In genomic region chr13:114151565-114152284, GRCh38 we compare ENCODE assay signal across 9 cellular contexts. TPM values are rescaled to one million over a fixed set of nuclear protein-coding genes. Genes with fewer than 3 reads are reported as not detected.
DNase-seq lines count a peak whose midpoint lies in the region; ATAC-seq and TF ChIP-seq lines count a peak whose summit lies in the region.
"Had no signal": no experiment of that assay in that cellular context is flagged by ENCODE, and none has a peak within 500 bp of the region (broad histone marks: within the 10 kb centered on the region; RNA-seq: fewer than 3 reads in every experiment).

No MANE protein-coding gene starts in this region.

- H3K4me1 ChIP-seq in cardiac muscle cell (ENCODE audit: low read depth), result no peaks in the 10 kb centered on the region
- peaks cover 10% of the 10 kb centered on the region for H3K4me1 ChIP-seq in upper lobe of right lung

- ATAC-seq in activated CD8-positive, alpha-beta memory T cell treated with anti-CD3 and anti-CD28 coated beads, Interleukin-2, amount 10 ng/mL, durations not matched to agents 7 days and 5 days, result no peak
- peak; percentile 59 for ATAC-seq in activated CD4-positive, alpha-beta T cell treated with anti-CD3 and anti-CD28 coated beads for 36 hours
- ATAC-seq in upper lobe of right lung (peak; percentile 85), HG02970 (IDR thresholded peaks at IDR 0.05; ENCODE audit: low FRiP score, unreplicated experiment) (no peak), HG03135 (IDR thresholded peaks at IDR 0.05; ENCODE audit: unreplicated experiment) (no peak)

- H3K27me3 Mint-ChIP-seq in activated CD8-positive, alpha-beta memory T cell treated with anti-CD3 and anti-CD28 coated beads, Interleukin-2, amount 10 ng/mL, durations not matched to agents 7 days and 5 days, result peaks cover 55% of the 10 kb centered on the region
- no peaks in the 10 kb centered on the region for H3K27me3 Mint-ChIP-seq in activated CD4-positive, alpha-beta T cell treated with anti-CD3 and anti-CD28 coated beads for 36 hours
- peaks cover 3% of the 10 kb centered on the region for H3K27me3 Mint-ChIP-seq in chondrocyte (ENCODE audit: low read depth)

- peaks cover 6% of the 10 kb centered on the region for H3K36me3 Mint-ChIP-seq in activated CD8-positive, alpha-beta memory T cell treated with anti-CD3 and anti-CD28 coated beads, Interleukin-2, amount 10 ng/mL, durations not matched to agents 7 days and 5 days
- H3K36me3 Mint-ChIP-seq in activated CD4-positive, alpha-beta T cell treated with anti-CD3 and anti-CD28 coated beads for 36 hours (ENCODE audit: low read depth), result no peaks in the 10 kb centered on the region
- H3K36me3 Mint-ChIP-seq in chondrocyte (ENCODE audit: low read depth), result no peaks in the 10 kb centered on the region

- peak; percentile 65 for DNase-seq in activated CD8-positive, alpha-beta memory T cell treated with anti-CD3 and anti-CD28 coated beads, Interleukin-2, amount 50 U/mL, for 4 hours
- DNase-seq in activated CD8-positive, alpha-beta memory T cell treated with anti-CD3 and anti-CD28 coated beads, Interleukin-2, amount 10 ng/mL, durations not matched to agents 7 days and 5 days, result no peak
- peak; percentile 87 for DNase-seq in activated CD4-positive, alpha-beta T cell treated with anti-CD3 and anti-CD28 coated beads for 36 hours
- DNase-seq in cardiac muscle cell (ENCODE audit: low read depth in 1 of 2, low spot score in 1 of 2), result peak; percentile 32 to 63
- peak; percentile 87 for DNase-seq in upper lobe of right lung
- DNase-seq in chondrocyte (ENCODE audit: low spot score), result no peak

- H3K4me3 Mint-ChIP-seq in activated CD8-positive, alpha-beta memory T cell treated with anti-CD3 and anti-CD28 coated beads, Interleukin-2, amount 10 ng/mL, durations not matched to agents 7 days and 5 days, result no peak overlapping the region
- H3K4me3 Mint-ChIP-seq in activated CD4-positive, alpha-beta T cell treated with anti-CD3 and anti-CD28 coated beads for 36 hours, result peak overlapping the region; percentile 32
- no peak overlapping the region for H3K4me3 Mint-ChIP-seq in chondrocyte (ENCODE audit: unreplicated experiment)

- peak; percentile 21 for TF ChIP-seq CTCF in cardiac muscle cell (IDR thresholded peaks at IDR 0.05; ENCODE audit: low read depth, low read length)
- peak; percentile 12 for TF ChIP-seq CTCF in upper lobe of right lung (IDR thresholded peaks at IDR 0.05)
- no peak for TF ChIP-seq CTCF in chondrocyte (IDR thresholded peaks at IDR 0.05)

- H3K27ac ChIP-seq in cardiac muscle cell, result no peak overlapping the region
- peak overlapping the region; percentile 17 for H3K27ac ChIP-seq in upper lobe of right lung
- H3K27ac ChIP-seq: VCaP had no signal

- intact Hi-C loops in activated CD4-positive, alpha-beta T cell treated with anti-CD3 and anti-CD28 coated beads for 36 hours (cut with DNase I, micrococcal nuclease), result no loop called here
- intact Hi-C loops in upper lobe of right lung (cut with DNase I), result no loop called here

- H3K27ac Mint-ChIP-seq in activated CD8-positive, alpha-beta memory T cell treated with anti-CD3 and anti-CD28 coated beads, Interleukin-2, amount 10 ng/mL, durations not matched to agents 7 days and 5 days, result no peak overlapping the region
- H3K27ac Mint-ChIP-seq in activated CD4-positive, alpha-beta T cell treated with anti-CD3 and anti-CD28 coated beads for 36 hours, result peak overlapping the region; percentile 79
- H3K27ac Mint-ChIP-seq in chondrocyte (ENCODE audit: unreplicated experiment), result no peak overlapping the region

- H3K36me3 ChIP-seq in cardiac muscle cell (no peaks in the 10 kb centered on the region), upper lobe of right lung (no peaks in the 10 kb centered on the region)

- H3K9me3 Mint-ChIP-seq in activated CD8-positive, alpha-beta memory T cell treated with anti-CD3 and anti-CD28 coated beads, Interleukin-2, amount 10 ng/mL, durations not matched to agents 7 days and 5 days (ENCODE audit: low read depth), result peaks cover 5% of the 10 kb centered on the region
- H3K9me3 Mint-ChIP-seq in activated CD4-positive, alpha-beta T cell treated with anti-CD3 and anti-CD28 coated beads for 36 hours (ENCODE audit: low read depth), result peaks cover 2% of the 10 kb centered on the region
- peaks cover 3% of the 10 kb centered on the region for H3K9me3 Mint-ChIP-seq in chondrocyte (ENCODE audit: low read depth)

- no peaks in the 10 kb centered on the region for H3K9me3 ChIP-seq in cardiac muscle cell (ENCODE audit: low read depth)
- H3K9me3 ChIP-seq in upper lobe of right lung, result no peaks in the 10 kb centered on the region

- peaks cover 65% of the 10 kb centered on the region for H3K4me1 Mint-ChIP-seq in activated CD8-positive, alpha-beta memory T cell treated with anti-CD3 and anti-CD28 coated beads, Interleukin-2, amount 10 ng/mL, durations not matched to agents 7 days and 5 days
- peaks cover 69% of the 10 kb centered on the region for H3K4me1 Mint-ChIP-seq in activated CD4-positive, alpha-beta T cell treated with anti-CD3 and anti-CD28 coated beads for 36 hours
- H3K4me1 Mint-ChIP-seq in chondrocyte (ENCODE audit: low read depth), result peaks cover 19% of the 10 kb centered on the region

- H3K27me3 ChIP-seq in cardiac muscle cell (no peaks in the 10 kb centered on the region), upper lobe of right lung (no peaks in the 10 kb centered on the region)

- POLR2A ChIA-PET in activated CD4-positive, alpha-beta T cell treated with anti-CD3 and anti-CD28 coated beads for 36 hours (lab: Charles Lee), result no interaction called here

- CTCF ChIA-PET in activated CD8-positive, alpha-beta memory T cell treated with anti-CD3 and anti-CD28 coated beads, Interleukin-2, amount 10 ng/mL, durations not matched to agents 7 days and 5 days (lab: Charles Lee), result interaction anchor here (1.0 to 1.9 kb wide), 3 partner anchors 9 to 21 kb away, joined by 3 to 7 read pairs (median 4); no protein-coding TSS in a partner anchor
- CTCF ChIA-PET in activated CD4-positive, alpha-beta T cell treated with anti-CD3 and anti-CD28 coated beads for 36 hours (lab: Charles Lee), result interaction anchor here (0.5 to 1.5 kb wide), 7 partner anchors 9 to 290 kb away, joined by 3 to 7 read pairs (median 4); partner anchors contain the start of gene RASA3

- no peak overlapping the region for H3K4me3 ChIP-seq in cardiac muscle cell
- H3K4me3 ChIP-seq in upper lobe of right lung, result no peak overlapping the region

RNA-seq across cellular contexts. Expression of gene RASA3, which starts 19.3 kb away (rescaled TPM):
- 10 to 100 TPM; 16.3 to 49.2 TPM for total RNA-seq in activated CD8-positive, alpha-beta memory T cell treated with anti-CD3 and anti-CD28 coated beads, Interleukin-2, amount 10 ng/mL, durations not matched to agents 7 days and 5 days
- total RNA-seq in activated CD4-positive, alpha-beta T cell treated with anti-CD3 and anti-CD28 coated beads for 36 hours, result 10 to 100 TPM; 33.0 to 34.7 TPM
- total RNA-seq in cardiac muscle cell (18.1 and 26.0 TPM in 2 replicates), upper lobe of right lung (17.3 TPM), chondrocyte (29.9 to 40.0 TPM (median 31.2 TPM) in 3 replicates)
- polyA plus RNA-seq in cardiac muscle cell, result 14.0 and 21.4 TPM in 2 replicates

RNA-seq across cellular contexts. Expression of gene CFAP97D2, which starts 27.3 kb away (rescaled TPM):
- total RNA-seq in activated CD8-positive, alpha-beta memory T cell treated with anti-CD3 and anti-CD28 coated beads, Interleukin-2, amount 10 ng/mL, durations not matched to agents 7 days and 5 days, result not detected
- not detected for total RNA-seq in activated CD4-positive, alpha-beta T cell treated with anti-CD3 and anti-CD28 coated beads for 36 hours
- not detected in 2 replicates for total RNA-seq in cardiac muscle cell
- polyA plus RNA-seq in cardiac muscle cell, result 0.19 TPM in 1 of 2 replicates, not detected in the other
- not detected for total RNA-seq in upper lobe of right lung
- total RNA-seq in chondrocyte, result not detected in 3 replicates

Comparison
In these comparisons a context has a peak if more than half of its experiments do, and no peak if none do; other contexts are left out.
1. DNase-seq: peak in activated CD8-positive, alpha-beta memory T cell treated with anti-CD3 and anti-CD28 coated beads, Interleukin-2, amount 50 U/mL, for 4 hours (single experiment), activated CD4-positive, alpha-beta T cell treated with anti-CD3 and anti-CD28 coated beads for 36 hours (single experiment), cardiac muscle cell (2 of 2) and upper lobe of right lung (single experiment); none in activated CD8-positive, alpha-beta memory T cell treated with anti-CD3 and anti-CD28 coated beads, Interleukin-2, amount 10 ng/mL, durations not matched to agents 7 days and 5 days (single experiment) and chondrocyte (single experiment).
2. ATAC-seq: peak in activated CD4-positive, alpha-beta T cell treated with anti-CD3 and anti-CD28 coated beads for 36 hours (single experiment) and upper lobe of right lung (single experiment); none in activated CD8-positive, alpha-beta memory T cell treated with anti-CD3 and anti-CD28 coated beads, Interleukin-2, amount 10 ng/mL, durations not matched to agents 7 days and 5 days (single experiment), HG02970 (single experiment) and HG03135 (single experiment).